ENCODE assay signal across 1 cellular context in genomic region chr7:138466069-138466756, GRCh38.
A peak's percentile ranks its signal among the peaks of the same experiment; 100 is the strongest.
TF ChIP-seq lines count a peak whose summit lies in the region.

No MANE protein-coding gene starts in this region.

TF ChIP-seq in GM12878, 131 proteins besides CTCF, POLR2A, EP300 and RAD21 (continued from another document):
- TF ChIP-seq RELB (IDR thresholded peaks at IDR 0.05; ENCODE audit: low read depth) = 0 out of 2 replicates have a peak, but pooled peaks have one; percentile 24
- TF ChIP-seq ZNF384 (IDR thresholded peaks at IDR 0.05; ENCODE audit: borderline replicate concordance, low read depth, low read length) = peak; percentile 65; the same call in 1 of the 2 replicates
- 0 out of 2 replicates have a peak, but pooled peaks have one; percentile 37 for TF ChIP-seq ZNF207 (IDR thresholded peaks at IDR 0.05; ENCODE audit: borderline replicate concordance)
- peak; percentile 93; the same call in 1 of the 2 replicates for TF ChIP-seq BACH1 (IDR thresholded peaks at IDR 0.05; ENCODE audit: borderline replicate concordance)
- 0 out of 2 replicates have a peak, but pooled peaks have one; percentile 33 for TF ChIP-seq NKRF (conservative IDR thresholded peaks at IDR 0.05)
- TF ChIP-seq YY1 (IDR thresholded peaks at IDR 0.05; ENCODE audit: low read depth, low read length) = 0 out of 2 replicates have a peak, but pooled peaks have one; percentile 36
- peak; percentile 57 for TF ChIP-seq IKZF1 (conservative IDR thresholded peaks at IDR 0.05)
- peak; percentile 43; the same call in 1 of the 2 replicates for TF ChIP-seq DPF2 (IDR thresholded peaks at IDR 0.05)
- TF ChIP-seq ATF7 (IDR thresholded peaks at IDR 0.05; ENCODE audit: low read depth) = peak; percentile 75
